In the genomic region with DNA sequence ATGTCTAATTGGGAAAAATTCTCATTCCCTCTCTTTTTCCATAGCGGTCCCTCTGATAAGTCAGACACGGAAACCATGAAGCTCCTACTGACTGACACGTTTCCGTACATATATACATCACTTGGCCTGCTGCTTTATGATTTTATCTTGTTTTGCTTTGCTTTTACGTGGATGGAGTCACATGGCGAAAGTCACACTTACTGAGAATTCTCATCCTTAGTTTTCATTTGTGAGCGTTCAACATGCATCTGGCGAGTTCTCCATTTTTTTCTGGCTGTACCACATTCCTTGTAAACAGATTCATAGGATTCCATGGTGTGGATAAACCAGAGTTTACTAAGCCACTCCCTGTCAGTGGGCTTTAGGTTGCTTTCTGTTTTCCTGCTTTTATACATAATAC, we compare ENCODE assay signal across 1 cellular context.
TF ChIP-seq lines count a peak whose summit lies in the region.

No MANE protein-coding gene starts in this region.

TF ChIP-seq in WTC11, 78 proteins besides CTCF, POLR2A, EP300 and RAD21 (continued from another document):
- TF ChIP-seq E2F5 (CRISPR knock-in tag; IDR thresholded peaks at IDR 0.05): no peak
- TF ChIP-seq ZBTB21 (CRISPR knock-in tag; IDR thresholded peaks at IDR 0.05; ENCODE audit: borderline replicate concordance): no peak
- no peak for TF ChIP-seq MYBL2 (CRISPR knock-in tag; IDR thresholded peaks at IDR 0.05)
- TF ChIP-seq AR (CRISPR knock-in tag; IDR thresholded peaks at IDR 0.05): no peak
- TF ChIP-seq, protein P1, sequence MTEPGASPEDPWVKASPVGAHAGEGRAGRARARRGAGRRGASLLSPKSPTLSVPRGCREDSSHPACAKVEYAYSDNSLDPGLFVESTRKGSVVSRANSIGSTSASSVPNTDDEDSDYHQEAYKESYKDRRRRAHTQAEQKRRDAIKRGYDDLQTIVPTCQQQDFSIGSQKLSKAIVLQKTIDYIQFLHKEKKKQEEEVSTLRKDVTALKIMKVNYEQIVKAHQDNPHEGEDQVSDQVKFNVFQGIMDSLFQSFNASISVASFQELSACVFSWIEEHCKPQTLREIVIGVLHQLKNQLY (CRISPR knock-in tag; IDR thresholded peaks at IDR 0.05): no peak
- TF ChIP-seq KAT7 (CRISPR knock-in tag; IDR thresholded peaks at IDR 0.05; ENCODE audit: borderline replicate concordance): no peak
- TF ChIP-seq ZNF281 (CRISPR knock-in tag; IDR thresholded peaks at IDR 0.05): no peak
- no peak for TF ChIP-seq FOXP1 (CRISPR knock-in tag; IDR thresholded peaks at IDR 0.05; ENCODE audit: borderline replicate concordance)
- no peak for TF ChIP-seq TCF7 (CRISPR knock-in tag; IDR thresholded peaks at IDR 0.05; ENCODE audit: low read depth)
